12 cellular contexts compared by ENCODE assay signal in genomic region chr6:147238164-147238563, GRCh38.
"Had no signal": no experiment of that assay in that cellular context is flagged by ENCODE, and none has a peak within 500 bp of the region (broad histone marks: within the 10 kb centered on the region; RNA-seq: fewer than 3 reads in every experiment).

No MANE protein-coding gene starts in this region.

- ATAC-seq: activated CD4-positive, CD25-positive, alpha-beta regulatory T cell treated with anti-CD3 and anti-CD28 coated beads, Interleukin-2, amount 50 U/mL, for 24 hours; sciatic nerve; stimulated activated naive CD8-positive, alpha-beta T cell treated with anti-CD3 and anti-CD28 coated beads, Interleukin-15, amount 100 ng/mL, for 72 hours had no signal

- DNase-seq: activated CD4-positive, alpha-beta T cell treated with anti-CD3 and anti-CD28 coated beads, Interleukin-2, amount 50 U/mL, for 4 hours; activated naive CD4-positive, alpha-beta T cell treated with Interleukin-2 at 50 U/mL for 16 hours; activated T-cell treated with anti-CD3 and anti-CD28 coated beads for 4 hours; cerebellar nuclear complex; effector memory CD4-positive, alpha-beta T cell; hypothalamus; mesendoderm; spleen; stimulated activated naive CD8-positive, alpha-beta T cell treated with anti-CD3 and anti-CD28 coated beads, Interleukin-15, amount 100 ng/mL, for 72 hours; upper lobe of left lung had no signal
